8 cellular contexts compared by ENCODE assay signal in genomic region chr15:31325432-31325975, GRCh38. TPM values are rescaled to one million over a fixed set of nuclear protein-coding genes. Genes with fewer than 3 reads are reported as not detected.
DNase-seq lines count a peak whose midpoint lies in the region; ATAC-seq, FAIRE-seq and TF ChIP-seq lines count a peak whose summit lies in the region.

No MANE protein-coding gene starts in this region.

- TF ChIP-seq POLR2A in erythroblast (IDR thresholded peaks at IDR 0.05; ENCODE audit: low read length) (no peak), suprapubic skin (IDR thresholded peaks at IDR 0.05) (no peak)

- 15% methylated on average over 2 of the region's 44 CpGs for WGBS in suprapubic skin

- TF ChIP-seq CTCF in AG10803 (conservative IDR thresholded peaks at IDR 0.05; ENCODE audit: low read length) (no peak), suprapubic skin (IDR thresholded peaks at IDR 0.05) (no peak)

- H3K27me3 ChIP-seq in muscle layer of duodenum (ENCODE audit: low read depth, low read length) (no peaks in the 10 kb centered on the region), suprapubic skin (no peaks in the 10 kb centered on the region)

- FAIRE-seq in GM19239 (lab: Jason Lieb, UNC): no peak

- DNase-seq in AG10803 (ENCODE audit: low read depth): no peak
- DNase-seq in activated CD8-positive, alpha-beta memory T cell treated with anti-CD3 and anti-CD28 coated beads for 1 hour (ENCODE audit: extremely low read depth in 1 of 2, low read depth in 1 of 2): peak; percentile 43 to 51
- peak; percentile 84 to 88 for DNase-seq in erythroblast (lab: John Stamatoyannopoulos, UW)
- peak in 1 of 2 donors; percentile 90 for DNase-seq in suprapubic skin (ENCODE audit: low spot score in 2 of 2)
- DNase-seq in GM19239 (ENCODE audit: insufficient read length, low spot score): no peak

- ATAC-seq in GM19324 (IDR thresholded peaks at IDR 0.05; ENCODE audit: low FRiP score, unreplicated experiment): peak; percentile 4

- TF ChIP-seq EP300 in suprapubic skin (IDR thresholded peaks at IDR 0.05): no peak

- H3K36me3 ChIP-seq in KOPT-K1 (ENCODE audit: insufficient read depth, low read length) (peaks cover 7% of the 10 kb centered on the region), muscle layer of duodenum (ENCODE audit: control insufficient read depth in 1 of 2, insufficient read depth in 2 of 2, low read length in 2 of 2) (peaks cover 0 to 2% of the 10 kb centered on the region in 2 donors), suprapubic skin (no peaks in the 10 kb centered on the region)

- H3K27ac ChIP-seq in KOPT-K1 (ENCODE audit: low read depth, low read length, poor library complexity, severe bottlenecking) (peak overlapping the region; percentile 98), muscle layer of duodenum (ENCODE audit: low read length) (peak overlapping the region; percentile 89), suprapubic skin (peak overlapping the region; percentile 99)

- peaks cover 18 to 24% of the 10 kb centered on the region in 2 donors for H3K4me1 ChIP-seq in muscle layer of duodenum (ENCODE audit: control insufficient read depth in 1 of 2, insufficient read depth in 2 of 2, low read length in 2 of 2)
- H3K4me1 ChIP-seq in suprapubic skin: peaks cover 29% of the 10 kb centered on the region

- H3K4me3 ChIP-seq in AG10803 (ENCODE audit: low read length): peak overlapping the region; percentile 65
- H3K4me3 ChIP-seq in muscle layer of duodenum (ENCODE audit: low read depth in 1 of 2, low read length in 2 of 2): peak overlapping the region; percentile 71 to 74
- H3K4me3 ChIP-seq in suprapubic skin: peak overlapping the region; percentile 94

- peaks cover 4% of the 10 kb centered on the region for H3K9me3 ChIP-seq in KOPT-K1 (ENCODE audit: insufficient read depth, low read length, poor library complexity, severe bottlenecking)
- H3K9me3 ChIP-seq in muscle layer of duodenum (ENCODE audit: control insufficient read depth in 1 of 2, low read length in 2 of 2): peaks cover 0 to 3% of the 10 kb centered on the region in 2 donors
- no peaks in the 10 kb centered on the region for H3K9me3 ChIP-seq in suprapubic skin

RNA-seq across cellular contexts. Expression of gene KLF13, which starts 1.1 kb away (rescaled TPM):
- total RNA-seq in suprapubic skin: 100 to 1,000 TPM; 141 to 162 (median 145) TPM

Comparison
In these comparisons a context has a peak if more than half of its experiments do, and no peak if none do; other contexts are left out.
1. DNase-seq: peak in activated CD8-positive, alpha-beta memory T cell treated with anti-CD3 and anti-CD28 coated beads for 1 hour (2 of 2) and erythroblast (2 of 2); none in AG10803 (single experiment) and GM19239 (single experiment).
2. Peak in every context shown above with its lines, with median percentiles within 50 percentile points of each other: H3K4me3 ChIP-seq and H3K27ac ChIP-seq.